ENCODE assay signal across 8 cellular contexts in genomic region chr15:43329960-43330779, GRCh38. TPM values are rescaled to one million over a fixed set of nuclear protein-coding genes. Genes with fewer than 3 reads are reported as not detected.
DNase-seq lines count a peak whose midpoint lies in the region; ATAC-seq and TF ChIP-seq lines count a peak whose summit lies in the region.

Gene LCMT2, minus strand, starts transcription at chr15:43330573. Its CDS starts 84 bp downstream, at chr15:43330489.

- no peaks in the 10 kb centered on the region for H3K9me3 ChIP-seq in Panc1 (ENCODE audit: control insufficient read depth, insufficient read depth, low read depth, low read length)
- H3K9me3 ChIP-seq in esophagus (ENCODE audit: control insufficient read depth in 2 of 2, insufficient read depth in 1 of 2, low read depth in 1 of 2, low read length in 1 of 2): no peaks in the 10 kb centered on the region
- H3K9me3 ChIP-seq in mucosa of stomach (ENCODE audit: control insufficient read depth, low read length): no peaks in the 10 kb centered on the region

- ATAC-seq in GM21619 (IDR thresholded peaks at IDR 0.05; ENCODE audit: unreplicated experiment) (peak; percentile 92), Panc1 (peak; percentile 98)
- peak; percentile 93 to 94 for ATAC-seq in activated T-cell treated with anti-CD3 and anti-CD28 coated beads, Interleukin-2, amount 50 U/mL, for 4 hours

- peaks cover 16% of the 10 kb centered on the region for H3K36me3 Mint-ChIP-seq in activated T-cell treated with anti-CD3 and anti-CD28 coated beads, Interleukin-2, amount 50 U/mL, for 4 hours (ENCODE audit: insufficient read depth)

- peak within 1 kb of the TSS; percentile 93 for H3K4me3 Mint-ChIP-seq in activated T-cell treated with anti-CD3 and anti-CD28 coated beads, Interleukin-2, amount 50 U/mL, for 4 hours

- H3K9me3 Mint-ChIP-seq in activated T-cell treated with anti-CD3 and anti-CD28 coated beads, Interleukin-2, amount 50 U/mL, for 4 hours: no peaks in the 10 kb centered on the region

- intact Hi-C loops in Panc1 (cut with micrococcal nuclease; ENCODE audit: unreplicated experiment): no loop called here

- no TSS peak for BruUV-seq in Panc1 (replicated peaks; lab: Mats Ljungman, UMichigan)

- H3K4me1 Mint-ChIP-seq in activated T-cell treated with anti-CD3 and anti-CD28 coated beads, Interleukin-2, amount 50 U/mL, for 4 hours (ENCODE audit: low read depth): peaks cover 40% of the 10 kb centered on the region

- in situ Hi-C loops in Panc1 (cut with HindIII; ENCODE audit: low pct_unique_long_range_greater_than_20kb, low sequenced_read_pairs): no loop called here

- CTCF ChIA-PET in Panc1 (lab: Charles Lee): no interaction called here

- peak within 1 kb of the TSS; percentile 98 for H3K27ac ChIP-seq in Panc1 (ENCODE audit: low read length)
- peak within 1 kb of the TSS; percentile 96 to 97 for H3K27ac ChIP-seq in esophagus (ENCODE audit: low read depth in 2 of 2, low read length in 1 of 2)

- H3K4me3 ChIP-seq in Panc1 (ENCODE audit: low read depth in 2 of 2, low read length in 2 of 2): peak within 1 kb of the TSS; percentile 79 to 98
- H3K4me3 ChIP-seq in esophagus (ENCODE audit: low read depth in 1 of 2, low read length in 2 of 2): peak within 1 kb of the TSS; percentile 76 to 94
- peak within 1 kb of the TSS; percentile 100 for H3K4me3 ChIP-seq in mucosa of stomach (ENCODE audit: low read length)

- DNase-seq in DMS153 (lab: John Stamatoyannopoulos, UW): peak; percentile 33
- DNase-seq in KG1 (lab: John Stamatoyannopoulos, UW): peak; percentile 73
- peak; percentile 89 for DNase-seq in Panc1 (ENCODE audit: low read depth, low spot score)
- peak; percentile 84 for DNase-seq in activated T-cell treated with anti-CD3 and anti-CD28 coated beads, Interleukin-2, amount 50 U/mL, for 4 hours
- DNase-seq in stimulated activated CD8-positive, alpha-beta memory T cell treated with anti-CD3 and anti-CD28 coated beads, Interleukin-4, amount 100 ng/mL, for 48 hours: peak; percentile 92

- peak within 1 kb of the TSS; percentile 79 for H3K9ac ChIP-seq in mucosa of stomach (ENCODE audit: low read length)

- no peaks in the 10 kb centered on the region for H3K27me3 ChIP-seq in Panc1 (ENCODE audit: control insufficient read depth, insufficient read depth, low read length)
- H3K27me3 ChIP-seq in esophagus (ENCODE audit: control insufficient read depth in 1 of 2, insufficient read depth in 2 of 2, low read length in 2 of 2): no peaks in the 10 kb centered on the region
- H3K27me3 ChIP-seq in mucosa of stomach (ENCODE audit: control insufficient read depth, insufficient read depth, low read length): no peaks in the 10 kb centered on the region

- POLR2A ChIA-PET in Panc1 (lab: Charles Lee): no interaction called here

- no peak for TF ChIP-seq CTCF in Panc1 (IDR thresholded peaks at IDR 0.05)

- no peaks in the 10 kb centered on the region for H3K27me3 Mint-ChIP-seq in activated T-cell treated with anti-CD3 and anti-CD28 coated beads, Interleukin-2, amount 50 U/mL, for 4 hours (ENCODE audit: low read depth)

- peaks cover 17% of the 10 kb centered on the region for H3K4me1 ChIP-seq in Panc1 (ENCODE audit: control insufficient read depth, insufficient read depth, low read length)
- peaks cover 4 to 10% of the 10 kb centered on the region in 2 donors for H3K4me1 ChIP-seq in esophagus (ENCODE audit: control insufficient read depth in 2 of 2, insufficient read depth in 2 of 2, low read length in 1 of 2)
- H3K4me1 ChIP-seq in mucosa of stomach (ENCODE audit: control insufficient read depth, insufficient read depth, low read length): peaks cover 19% of the 10 kb centered on the region

- H3K36me3 ChIP-seq in Panc1 (ENCODE audit: control insufficient read depth, insufficient read depth, low read length) (no peaks in the 10 kb centered on the region), esophagus (ENCODE audit: control insufficient read depth in 2 of 2, insufficient read depth in 2 of 2, low read length in 1 of 2) (no peaks in the 10 kb centered on the region), mucosa of stomach (ENCODE audit: control insufficient read depth, insufficient read depth, low read length) (no peaks in the 10 kb centered on the region)

- WGBS in esophagus, 2 donors: 0% methylated on average over 84 to 86 of the region's 86 CpGs

RNA-seq across cellular contexts. Expression of gene LCMT2, which starts in this region (rescaled TPM):
- total RNA-seq in Panc1 (2021; ENCODE audit: unreplicated experiment): 12.1 TPM
- 9.8 TPM for polyA plus RNA-seq in Panc1 (2012; ENCODE audit: insufficient read length)
- 10 to 100 TPM; 10.9 to 14.6 (median 12.5) TPM for total RNA-seq in activated T-cell treated with anti-CD3 and anti-CD28 coated beads, Interleukin-2, amount 50 U/mL, for 4 hours
- polyA plus RNA-seq in esophagus: 1 to 10 TPM; 5.0 to 5.5 TPM

Comparison
In these comparisons a context has a peak if more than half of its experiments do, and no peak if none do; other contexts are left out.
1. Peak in every context shown above with its lines: DNase-seq, ATAC-seq, H3K4me3 ChIP-seq and H3K27ac ChIP-seq.
2. DNase-seq: peak in every context shown above with its lines; median percentile 92 in stimulated activated CD8-positive, alpha-beta memory T cell treated with anti-CD3 and anti-CD28 coated beads, Interleukin-4, amount 100 ng/mL, for 48 hours; 89 in Panc1; 84 in activated T-cell treated with anti-CD3 and anti-CD28 coated beads, Interleukin-2, amount 50 U/mL, for 4 hours; 73 in KG1; 33 in DMS153.